ENCODE assay signal across 15 cellular contexts in the genomic region with DNA sequence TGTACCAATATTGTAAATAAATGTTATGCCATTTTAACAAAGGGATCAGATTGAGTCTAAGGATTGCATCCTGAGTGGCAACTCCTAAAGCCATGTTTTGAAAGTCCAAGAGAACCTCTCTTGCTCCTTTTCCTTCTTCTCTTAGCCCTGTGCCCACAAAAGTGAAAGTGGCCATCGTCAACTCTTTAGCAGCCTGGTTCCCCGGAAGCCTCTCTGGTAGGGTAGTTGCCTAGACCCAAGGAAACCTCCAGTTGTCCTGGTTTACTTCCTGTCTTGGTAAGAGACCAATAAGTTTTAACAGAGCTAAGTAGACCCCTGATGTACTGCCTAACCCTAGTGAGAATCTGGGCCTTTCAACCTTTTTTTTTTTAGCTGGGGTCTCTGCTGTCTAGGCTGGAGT. TPM values are rescaled to one million over a fixed set of nuclear protein-coding genes. Genes with fewer than 3 reads are reported as not detected.
DNase-seq lines count a peak whose midpoint lies in the region; ATAC-seq, FAIRE-seq and TF ChIP-seq lines count a peak whose summit lies in the region.
"Had no signal": no experiment of that assay in that cellular context is flagged by ENCODE, and none has a peak within 500 bp of the region (broad histone marks: within the 10 kb centered on the region; RNA-seq: fewer than 3 reads in every experiment).

No MANE protein-coding gene starts in this region.

- H3K36me3 Mint-ChIP-seq in activated CD4-positive, alpha-beta T cell treated with anti-CD3 and anti-CD28 coated beads, Interleukin-2, amount 10 ng/mL, durations not matched to agents 7 days and 5 days (ENCODE audit: low read depth), result peaks cover 32% of the 10 kb centered on the region
- peaks cover 36% of the 10 kb centered on the region for H3K36me3 Mint-ChIP-seq in dendritic cell treated with granulocyte-macrophage colony-stimulating factor and Interleukin-4, amounts not matched to agents 40 ng/mL and 50 ng/mL, for 4 days (ENCODE audit: low read depth)
- H3K36me3 Mint-ChIP-seq in stimulated activated naive B cell treated with anti-CD40 and anti-IgM and Interleukin-4, amounts not matched to agents 10 μg/mL and 1 μg/mL and 100 μg/mL, for 72 hours, result peaks cover 14 to 23% of the 10 kb centered on the region in 2 donors

- no peak overlapping the region for H3K27ac ChIP-seq in coronary artery
- H3K27ac ChIP-seq: esophagus squamous epithelium, GM23248, left lung had no signal

- no peaks in the 10 kb centered on the region for H3K9me3 Mint-ChIP-seq in activated CD4-positive, alpha-beta T cell treated with anti-CD3 and anti-CD28 coated beads, Interleukin-2, amount 10 ng/mL, durations not matched to agents 7 days and 5 days
- H3K9me3 Mint-ChIP-seq in dendritic cell treated with granulocyte-macrophage colony-stimulating factor and Interleukin-4, amounts not matched to agents 40 ng/mL and 50 ng/mL, for 4 days, result no peaks in the 10 kb centered on the region
- H3K9me3 Mint-ChIP-seq in stimulated activated naive B cell treated with anti-CD40 and anti-IgM and Interleukin-4, amounts not matched to agents 10 μg/mL and 1 μg/mL and 100 μg/mL, for 72 hours, result no peaks in the 10 kb centered on the region
- H3K9me3 Mint-ChIP-seq: nephron progenitor cell had no signal

- H3K4me3 Mint-ChIP-seq in activated CD4-positive, alpha-beta T cell treated with anti-CD3 and anti-CD28 coated beads, Interleukin-2, amount 10 ng/mL, durations not matched to agents 7 days and 5 days, result peak overlapping the region; percentile 11
- no peak overlapping the region for H3K4me3 Mint-ChIP-seq in dendritic cell treated with granulocyte-macrophage colony-stimulating factor and Interleukin-4, amounts not matched to agents 40 ng/mL and 50 ng/mL, for 4 days
- H3K4me3 Mint-ChIP-seq in stimulated activated naive B cell treated with anti-CD40 and anti-IgM and Interleukin-4, amounts not matched to agents 10 μg/mL and 1 μg/mL and 100 μg/mL, for 72 hours, result peak overlapping the region in 1 of 2 donors; percentile 35
- H3K4me3 Mint-ChIP-seq: nephron progenitor cell had no signal

- intact Hi-C loops in dendritic cell treated with granulocyte-macrophage colony-stimulating factor and Interleukin-4, amounts not matched to agents 40 ng/mL and 50 ng/mL, for 4 days (cut with micrococcal nuclease), result no loop called here

- H3K4me1 Mint-ChIP-seq in activated CD4-positive, alpha-beta T cell treated with anti-CD3 and anti-CD28 coated beads, Interleukin-2, amount 10 ng/mL, durations not matched to agents 7 days and 5 days, result peaks cover 22% of the 10 kb centered on the region
- H3K4me1 Mint-ChIP-seq in dendritic cell treated with granulocyte-macrophage colony-stimulating factor and Interleukin-4, amounts not matched to agents 40 ng/mL and 50 ng/mL, for 4 days (ENCODE audit: low read depth), result peaks cover 6% of the 10 kb centered on the region
- peaks cover 14 to 26% of the 10 kb centered on the region in 2 donors for H3K4me1 Mint-ChIP-seq in stimulated activated naive B cell treated with anti-CD40 and anti-IgM and Interleukin-4, amounts not matched to agents 10 μg/mL and 1 μg/mL and 100 μg/mL, for 72 hours

- no peak for FAIRE-seq in RCC 7860 (lab: Jason Lieb, UNC)
- FAIRE-seq: HepG2 had no signal

- CTCF ChIA-PET in activated CD4-positive, alpha-beta T cell treated with anti-CD3 and anti-CD28 coated beads, Interleukin-2, amount 10 ng/mL, durations not matched to agents 7 days and 5 days (lab: Charles Lee), result interaction anchor here (0.8 to 2.8 kb wide), 4 partner anchors 9 to 43 kb away, joined by 3 to 8 read pairs (median 3); no protein-coding TSS in a partner anchor

- no peak for TF ChIP-seq CTCF in coronary artery (IDR thresholded peaks at IDR 0.05)

- H3K4me3 ChIP-seq in coronary artery, result no peak overlapping the region
- H3K4me3 ChIP-seq: esophagus squamous epithelium, GM23248, left lung had no signal

- H3K27ac Mint-ChIP-seq in activated CD4-positive, alpha-beta T cell treated with anti-CD3 and anti-CD28 coated beads, Interleukin-2, amount 10 ng/mL, durations not matched to agents 7 days and 5 days, result peak overlapping the region; percentile 69
- peak overlapping the region; percentile 52 for H3K27ac Mint-ChIP-seq in dendritic cell treated with granulocyte-macrophage colony-stimulating factor and Interleukin-4, amounts not matched to agents 40 ng/mL and 50 ng/mL, for 4 days
- peak overlapping the region; percentile 51 for H3K27ac Mint-ChIP-seq in stimulated activated naive B cell treated with anti-CD40 and anti-IgM and Interleukin-4, amounts not matched to agents 10 μg/mL and 1 μg/mL and 100 μg/mL, for 72 hours

- POLR2A ChIA-PET in activated CD4-positive, alpha-beta T cell treated with anti-CD3 and anti-CD28 coated beads, Interleukin-2, amount 10 ng/mL, durations not matched to agents 7 days and 5 days (lab: Charles Lee), result no interaction called here

- ATAC-seq in stimulated activated naive B cell treated with anti-CD40 and anti-IgM and Interleukin-4, amounts not matched to agents 10 μg/mL and 1 μg/mL and 100 μg/mL, for 72 hours (replicated peaks), result peak; percentile 39 to 40
- no peak for ATAC-seq in GM19467 (IDR thresholded peaks at IDR 0.05; ENCODE audit: unreplicated experiment)
- ATAC-seq: HepG2, left lung had no signal

- no peaks in the 10 kb centered on the region for H3K27me3 Mint-ChIP-seq in activated CD4-positive, alpha-beta T cell treated with anti-CD3 and anti-CD28 coated beads, Interleukin-2, amount 10 ng/mL, durations not matched to agents 7 days and 5 days
- H3K27me3 Mint-ChIP-seq in dendritic cell treated with granulocyte-macrophage colony-stimulating factor and Interleukin-4, amounts not matched to agents 40 ng/mL and 50 ng/mL, for 4 days, result peaks cover 15% of the 10 kb centered on the region
- H3K27me3 Mint-ChIP-seq in stimulated activated naive B cell treated with anti-CD40 and anti-IgM and Interleukin-4, amounts not matched to agents 10 μg/mL and 1 μg/mL and 100 μg/mL, for 72 hours, result peaks cover 6 to 7% of the 10 kb centered on the region in 2 donors

- DNase-seq in activated CD4-positive, alpha-beta T cell treated with anti-CD3 and anti-CD28 coated beads, Interleukin-2, amount 10 ng/mL, durations not matched to agents 7 days and 5 days, result peak; percentile 22
- no peak for DNase-seq in activated CD4-positive, alpha-beta T cell treated with anti-CD3 and anti-CD28 coated beads for 4 hours
- DNase-seq in RPMI8226, result peak; percentile 43
- no peak for DNase-seq in stimulated activated naive B cell treated with anti-CD40 and anti-IgM and Interleukin-4, amounts not matched to agents 10 μg/mL and 1 μg/mL and 100 μg/mL, for 72 hours
- no peak for DNase-seq in coronary artery (ENCODE audit: low spot score)
- no peak for DNase-seq in RCC 7860 (ENCODE audit: low spot score)
- DNase-seq: anterior cingulate cortex, esophagus squamous epithelium, GM23248, left lung, nephron progenitor cell had no signal

RNA-seq across cellular contexts. Expression of a gene that starts 10.2 kb away (rescaled TPM):
- under 1 TPM in 1 of 2 experiments, not detected in 1; 0.35 TPM for total RNA-seq in activated CD4-positive, alpha-beta T cell treated with anti-CD3 and anti-CD28 coated beads, Interleukin-2, amount 10 ng/mL, durations not matched to agents 7 days and 5 days

RNA-seq across cellular contexts. Expression of a gene that starts 30.1 kb away (rescaled TPM):
- total RNA-seq in activated CD4-positive, alpha-beta T cell treated with anti-CD3 and anti-CD28 coated beads, Interleukin-2, amount 10 ng/mL, durations not matched to agents 7 days and 5 days, result 1 to 10 TPM in 1 of 2 experiments, under 1 TPM in 1; 0.87 to 1.1 TPM
- total RNA-seq: GM23248, HepG2, SK-MEL-5 had no signal

Comparison
In these comparisons a context has a peak if more than half of its experiments do, and no peak if none do; other contexts are left out.
1. DNase-seq: peak in activated CD4-positive, alpha-beta T cell treated with anti-CD3 and anti-CD28 coated beads, Interleukin-2, amount 10 ng/mL, durations not matched to agents 7 days and 5 days (single experiment) and RPMI8226 (single experiment); none in activated CD4-positive, alpha-beta T cell treated with anti-CD3 and anti-CD28 coated beads for 4 hours (0 of 2), stimulated activated naive B cell treated with anti-CD40 and anti-IgM and Interleukin-4, amounts not matched to agents 10 μg/mL and 1 μg/mL and 100 μg/mL, for 72 hours (single experiment), coronary artery (single experiment) and RCC 7860 (single experiment).
2. Peak in every context shown above with its lines, with median percentiles within 50 percentile points of each other: H3K27ac Mint-ChIP-seq.